ENCODE assay signal across 8 cellular contexts in genomic region chr1:244075247-244075722, GRCh38. TPM values are rescaled to one million over a fixed set of nuclear protein-coding genes. Genes with fewer than 3 reads are reported as not detected.
DNase-seq lines count a peak whose midpoint lies in the region; ATAC-seq lines count a peak whose summit lies in the region.

No MANE protein-coding gene starts in this region.

- DNase-seq in AG20443 (ENCODE audit: low spot score) (peak; percentile 37), NOMO-1 treated with DMSO at 0.1 percent for 48 hours (lab: John Stamatoyannopoulos, UW; ENCODE audit: unreplicated experiment) (no peak), nucleus accumbens (lab: John Stamatoyannopoulos, UW) (no peak)
- DNase-seq in stimulated activated CD4-positive, alpha-beta T cell treated with anti-CD3 and anti-CD28 coated beads, Interleukin-2, amount 100 ng/mL, for 24 hours: no peak
- no peak for DNase-seq in activated effector memory CD4-positive, alpha-beta T cell treated with anti-CD3 and anti-CD28 coated beads, Interleukin-2, amount 50 U/mL, for 16 hours

- peak; percentile 47 for ATAC-seq in GM19035 (IDR thresholded peaks at IDR 0.05; ENCODE audit: unreplicated experiment)
- ATAC-seq in HG03565 (IDR thresholded peaks at IDR 0.05; ENCODE audit: unreplicated experiment): peak; percentile 28
- peak; percentile 28 for ATAC-seq in esophagus mucosa

RNA-seq across cellular contexts. Expression of gene ZBTB18, which starts 24.2 kb away (rescaled TPM):
- total RNA-seq in esophagus mucosa: 3.1 TPM
